Comparison of ENCODE assay signal across 13 cellular contexts in the genomic region with DNA sequence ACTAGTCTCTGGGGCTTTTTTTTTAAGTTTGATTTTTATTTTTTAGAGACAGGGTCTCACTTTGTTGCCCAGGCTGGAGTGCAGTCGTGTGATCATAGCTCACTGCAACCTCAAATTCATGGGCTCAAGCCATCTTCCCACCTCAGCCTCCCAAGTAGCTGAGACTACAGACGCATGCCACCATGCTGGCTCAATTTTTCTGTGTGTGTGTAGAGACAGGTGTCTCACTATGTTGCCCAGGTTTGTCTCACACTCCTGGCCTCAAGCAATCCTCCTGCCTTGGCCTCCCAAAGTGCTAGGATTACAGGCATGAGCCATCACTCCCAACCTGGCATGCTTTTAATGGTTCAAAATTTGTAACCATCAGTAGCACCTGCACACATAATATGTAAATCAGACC. TPM values are rescaled to one million over a fixed set of nuclear protein-coding genes. Genes with fewer than 3 reads are reported as not detected.
"Had no signal": no experiment of that assay in that cellular context is flagged by ENCODE, and none has a peak within 500 bp of the region (broad histone marks: within the 10 kb centered on the region; RNA-seq: fewer than 3 reads in every experiment).

No MANE protein-coding gene starts in this region.

RNA-seq across cellular contexts. Expression of a gene that starts 36.1 kb away (rescaled TPM):
- total RNA-seq: activated B cell treated with CpG ODN at 0.5 μM for 24 hours; activated CD4-positive, alpha-beta memory T cell treated with anti-CD3 and anti-CD28 coated beads for 36 hours; activated CD4-positive, alpha-beta memory T cell treated with anti-CD3 and anti-CD28 coated beads, Interleukin-2, amount 10 ng/mL, durations not matched to agents 7 days and 5 days; activated CD4-positive, alpha-beta T cell treated with anti-CD3 and anti-CD28 coated beads for 36 hours; activated CD4-positive, alpha-beta T cell treated with anti-CD3 and anti-CD28 coated beads, Interleukin-2, amount 10 ng/mL, durations not matched to agents 24 days and 14 days; activated CD4-positive, alpha-beta T cell treated with anti-CD3 and anti-CD28 coated beads, Interleukin-2, amount 10 ng/mL, durations not matched to agents 7 days and 5 days; activated CD8-positive, alpha-beta memory T cell treated with anti-CD3 and anti-CD28 coated beads for 36 hours; activated CD8-positive, alpha-beta memory T cell treated with anti-CD3 and anti-CD28 coated beads, Interleukin-2, amount 10 ng/mL, durations not matched to agents 7 days and 5 days; activated CD8-positive, alpha-beta T cell treated with anti-CD3 and anti-CD28 coated beads for 36 hours; activated CD8-positive, alpha-beta T cell treated with anti-CD3 and anti-CD28 coated beads, Interleukin-2, amount 10 ng/mL, durations not matched to agents 7 days and 5 days; T-helper 1 cell treated with Interleukin-12 subunit alpha and Interleukin-12 subunit beta and Interleukin-4 antibody, amounts not matched to agents 30 ng/mL and 1 ng/mL, for 36 hours; T-helper 17 cell; T-helper 2 cell treated with Interferon-gamma antibody and Interleukin-4, amounts not matched to agents 100 ng/mL and 5 ng/mL, for 36 hours had no signal
